ENCODE assay signal across 16 cellular contexts in genomic region chr2:168086805-168087204, GRCh38.
"Had no signal": no experiment of that assay in that cellular context is flagged by ENCODE, and none has a peak within 500 bp of the region (broad histone marks: within the 10 kb centered on the region; RNA-seq: fewer than 3 reads in every experiment).

No MANE protein-coding gene starts in this region.

- H3K4me2 ChIP-seq: SK-N-SH had no signal

- H3K27ac ChIP-seq: heart right ventricle, left lung had no signal

- H3K4me3 Mint-ChIP-seq: activated CD8-positive, alpha-beta T cell treated with anti-CD3 and anti-CD28 coated beads, Interleukin-2, amount 10 ng/mL, durations not matched to agents 7 days and 5 days; activated T-helper 1 cell treated with anti-CD3 and anti-CD28 coated beads, Interleukin-12 subunit alpha, Interleukin-12 subunit beta, Interleukin-2, Interleukin-4 antibody, amounts not matched to agents 30 ng/mL and 10 ng/mL and 1 ng/mL, durations not matched to agents 14 hours and 24 hours and 36 hours; nephron; type B pancreatic cell had no signal

- H3K27me3 Mint-ChIP-seq: type B pancreatic cell had no signal

- H3K27me3 ChIP-seq: heart right ventricle, left lung had no signal

- H3K4me1 ChIP-seq: left lung had no signal

- ATAC-seq: activated CD8-positive, alpha-beta T cell treated with anti-CD3 and anti-CD28 coated beads, Interleukin-2, amount 10 ng/mL, durations not matched to agents 7 days and 5 days; esophagus mucosa; heart right ventricle; left lung had no signal

- H3K36me3 ChIP-seq: left lung had no signal

- H3K4me3 ChIP-seq: heart right ventricle, left lung had no signal

- DNase-seq: activated CD4-positive, alpha-beta T cell treated with anti-CD3 and anti-CD28 coated beads for 4 hours; activated CD8-positive, alpha-beta memory T cell treated with anti-CD3 and anti-CD28 coated beads, Interleukin-2, amount 50 U/mL, for 48 hours; activated CD8-positive, alpha-beta T cell treated with anti-CD3 and anti-CD28 coated beads, Interleukin-2, amount 10 ng/mL, durations not matched to agents 7 days and 5 days; activated naive CD4-positive, alpha-beta T cell; foreskin fibroblast; heart right ventricle; islet precursor cell; left lung; mesenchymal stem cell; SK-N-SH; stimulated activated CD4-positive, alpha-beta T cell treated with anti-CD3 and anti-CD28 coated beads, Interleukin-4, amount 100 ng/mL, for 4 hours; T-helper 1 cell had no signal

- H3K9me3 Mint-ChIP-seq: type B pancreatic cell had no signal

- H3K27ac Mint-ChIP-seq: activated CD8-positive, alpha-beta T cell treated with anti-CD3 and anti-CD28 coated beads, Interleukin-2, amount 10 ng/mL, durations not matched to agents 7 days and 5 days; activated T-helper 1 cell treated with anti-CD3 and anti-CD28 coated beads, Interleukin-12 subunit alpha, Interleukin-12 subunit beta, Interleukin-2, Interleukin-4 antibody, amounts not matched to agents 30 ng/mL and 10 ng/mL and 1 ng/mL, durations not matched to agents 14 hours and 24 hours and 36 hours; type B pancreatic cell had no signal

- H3K9ac ChIP-seq: SK-N-SH had no signal

- H3K9me3 ChIP-seq: heart right ventricle, left lung, SK-N-SH had no signal
